8 cellular contexts compared by ENCODE assay signal in the genomic region with DNA sequence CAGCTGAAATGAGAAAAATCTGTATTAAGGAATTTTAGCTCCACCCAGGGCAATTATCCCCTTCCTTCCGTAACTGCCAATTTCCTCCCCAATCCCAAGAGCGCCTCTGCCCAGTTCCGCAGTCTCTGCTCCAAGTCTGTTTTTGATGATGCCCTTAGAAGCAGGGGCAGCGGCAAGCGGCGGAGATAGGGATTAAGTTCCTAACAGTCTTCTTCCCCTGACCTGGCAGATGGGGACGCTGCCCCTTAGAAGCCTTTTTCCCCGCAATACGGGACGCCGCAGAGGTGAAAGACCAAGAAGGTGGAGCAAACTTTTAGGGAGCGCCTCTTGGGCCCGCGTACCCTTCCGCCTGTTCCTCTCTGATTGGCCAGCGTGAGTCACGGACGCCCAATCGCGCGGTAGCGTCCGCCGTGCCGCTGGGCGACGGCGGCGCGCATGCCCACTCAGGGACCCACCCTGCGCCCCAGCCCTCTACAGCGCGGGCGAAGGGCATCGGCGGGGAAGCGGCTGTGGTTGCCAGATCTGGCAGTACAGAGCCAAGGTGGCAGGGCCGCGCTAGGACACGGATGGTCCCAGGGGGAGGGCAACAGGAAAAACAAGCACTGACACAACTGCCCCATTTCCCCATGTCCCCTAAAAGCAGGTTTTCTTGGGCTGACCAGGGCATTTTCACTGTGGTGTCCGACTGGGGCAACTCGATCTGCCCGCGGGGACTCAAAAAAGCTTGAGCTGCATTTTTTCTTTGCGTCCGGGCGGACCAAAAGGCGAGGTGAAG. TPM values are rescaled to one million over a fixed set of nuclear protein-coding genes. Genes with fewer than 3 reads are reported as not detected.
A peak's percentile ranks its signal among the peaks of the same experiment; 100 is the strongest.
DNase-seq lines count a peak whose midpoint lies in the region; ATAC-seq and TF ChIP-seq lines count a peak whose summit lies in the region.

No MANE protein-coding gene starts in this region.

- H3K36me3 ChIP-seq in esophagus squamous epithelium (no peaks in the 10 kb centered on the region), muscle layer of duodenum (ENCODE audit: control insufficient read depth in 1 of 2, insufficient read depth in 2 of 2, low read length in 2 of 2) (peaks cover 0 to 7% of the 10 kb centered on the region in 2 donors)

- peak overlapping the region; percentile 67 to 87 (median 80) for H3K4me3 ChIP-seq in esophagus squamous epithelium
- H3K4me3 ChIP-seq in muscle layer of duodenum (ENCODE audit: low read depth in 1 of 2, low read length in 2 of 2), result peak overlapping the region; percentile 89 to 96

- H3K9me3 ChIP-seq in esophagus squamous epithelium (no peaks in the 10 kb centered on the region), muscle layer of duodenum (ENCODE audit: control insufficient read depth in 1 of 2, low read length in 2 of 2) (no peaks in the 10 kb centered on the region)

- peak in 3 of 4 donors; percentile 74 to 91 (median 88) for TF ChIP-seq POLR2A in esophagus squamous epithelium (IDR thresholded peaks at IDR 0.05)

- no peak for TF ChIP-seq CTCF in esophagus squamous epithelium (IDR thresholded peaks at IDR 0.05)

- DNase-seq in DMS79 (lab: John Stamatoyannopoulos, UW) (peak; percentile 78), KG1 (lab: John Stamatoyannopoulos, UW) (peak; percentile 90), esophagus squamous epithelium (lab: John Stamatoyannopoulos, UW) (peak; percentile 46)
- DNase-seq in activated T-cell treated with anti-CD3 and anti-CD28 coated beads, Interleukin-2, amount 50 U/mL, for 48 hours, result peak; percentile 89 to 92
- peak; percentile 79 to 86 for DNase-seq in stimulated activated CD8-positive, alpha-beta memory T cell treated with anti-CD3 and anti-CD28 coated beads, Interleukin-7, amount 100 ng/mL, for 4 hours (ENCODE audit: low read depth in 2 of 2)

- no peaks in the 10 kb centered on the region for H3K27me3 ChIP-seq in esophagus squamous epithelium
- H3K27me3 ChIP-seq in muscle layer of duodenum (ENCODE audit: low read depth, low read length), result no peaks in the 10 kb centered on the region

- 0 to 2% methylated on average over 12 to 24 of the region's 48 CpGs for WGBS in esophagus squamous epithelium, 2 donors

- H3K27ac ChIP-seq in esophagus squamous epithelium (peak overlapping the region; percentile 97 to 99 (median 99)), muscle layer of duodenum (ENCODE audit: low read length) (peak overlapping the region; percentile 92)

- H3K4me1 ChIP-seq in esophagus squamous epithelium, result peaks cover 0 to 27% (median 12%) of the 10 kb centered on the region in 3 donors
- H3K4me1 ChIP-seq in muscle layer of duodenum (ENCODE audit: control insufficient read depth in 1 of 2, insufficient read depth in 2 of 2, low read length in 2 of 2), result peaks cover 16 to 19% of the 10 kb centered on the region in 2 donors

- peak; percentile 80 for ATAC-seq in GM21737 (IDR thresholded peaks at IDR 0.05; ENCODE audit: unreplicated experiment)

- intact Hi-C loops in esophagus squamous epithelium (cut with DNase I), result no loop called here

TF ChIP-seq in PFSK-1, 5 proteins besides CTCF, POLR2A, EP300 and RAD21:
- TF ChIP-seq SIN3A (IDR thresholded peaks at IDR 0.05; ENCODE audit: borderline replicate concordance, insufficient read depth, low read length) (no peak), POLR2AphosphoS5 (IDR thresholded peaks at IDR 0.05; ENCODE audit: low read depth, low read length) (peak; percentile 53)
TF ChIP-seq in PFSK-1: peak in this region for 1.

RNA-seq across cellular contexts. Expression of a gene that starts 0.8 kb away (rescaled TPM):
- 4.8 TPM for polyA plus RNA-seq in PFSK-1 (2012; ENCODE audit: insufficient read length, low read depth)
- total RNA-seq in esophagus squamous epithelium, result 10 to 100 TPM; 14.5 to 33.8 (median 16.1) TPM

Comparison
In these comparisons a context has a peak if more than half of its experiments do, and no peak if none do; other contexts are left out.
1. Peak in every context shown above with its lines: DNase-seq, ATAC-seq, H3K4me3 ChIP-seq and H3K27ac ChIP-seq.